In the genomic region with DNA sequence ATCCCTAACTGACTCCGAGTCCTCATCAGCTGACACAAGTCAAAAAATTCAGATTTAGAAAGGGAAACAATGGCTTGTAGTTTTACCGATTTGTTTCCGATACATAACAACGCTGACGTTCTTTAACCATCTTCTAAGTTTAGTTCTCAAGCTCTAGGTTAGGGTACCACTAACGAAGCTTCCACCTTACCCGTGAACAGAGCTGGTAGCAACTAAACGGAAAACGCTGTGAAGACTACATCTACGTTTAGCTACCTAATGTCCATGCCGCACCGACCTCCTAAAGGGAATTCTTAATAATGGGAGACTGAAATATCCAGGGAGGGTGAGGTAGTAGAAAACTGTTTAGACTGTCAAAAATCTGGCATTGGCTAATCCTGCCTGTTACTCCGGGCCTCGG, we compare ENCODE assay signal across 8 cellular contexts. TPM values are rescaled to one million over a fixed set of nuclear protein-coding genes. Genes with fewer than 3 reads are reported as not detected.
DNase-seq lines count a peak whose midpoint lies in the region; ATAC-seq and TF ChIP-seq lines count a peak whose summit lies in the region.

No MANE protein-coding gene starts in this region.

- intact Hi-C loops in MCF 10A (cut with micrococcal nuclease): no loop called here

- no peaks in the 10 kb centered on the region for H3K27me3 ChIP-seq in mononuclear cell (ENCODE audit: insufficient read depth, low read length)

- H3K36me3 Mint-ChIP-seq in stimulated activated naive CD8-positive, alpha-beta T cell treated with anti-CD3 and anti-CD28 coated beads, Interleukin-15, Interleukin-2, amounts not matched to agents 100 ng/mL and 50 ng/mL, for 24 hours (ENCODE audit: low read depth): peaks cover 42% of the 10 kb centered on the region
- peaks cover 49% of the 10 kb centered on the region for H3K36me3 Mint-ChIP-seq in MCF 10A (ENCODE audit: insufficient read depth, unreplicated experiment)

- H3K27ac Mint-ChIP-seq in stimulated activated naive CD8-positive, alpha-beta T cell treated with anti-CD3 and anti-CD28 coated beads, Interleukin-15, Interleukin-2, amounts not matched to agents 100 ng/mL and 50 ng/mL, for 24 hours: peak overlapping the region; percentile 100
- H3K27ac Mint-ChIP-seq in MCF 10A (ENCODE audit: low read depth, unreplicated experiment): peak overlapping the region; percentile 93

- TSS peak; percentile 47 for BruUV-seq in MCF 10A (replicated peaks; lab: Mats Ljungman, UMichigan)

- no peaks in the 10 kb centered on the region for H3K9me3 ChIP-seq in mononuclear cell (ENCODE audit: low read depth, low read length)

- no peak for ATAC-seq in stimulated activated naive CD8-positive, alpha-beta T cell treated with anti-CD3 and anti-CD28 coated beads, Interleukin-15, Interleukin-2, amounts not matched to agents 100 U/mL and 50 U/mL, for 24 hours
- ATAC-seq in HG03139 (IDR thresholded peaks at IDR 0.05; ENCODE audit: unreplicated experiment) (no peak), HG03135 (IDR thresholded peaks at IDR 0.05; ENCODE audit: unreplicated experiment) (no peak)

- H3K4me3 Mint-ChIP-seq in stimulated activated naive CD8-positive, alpha-beta T cell treated with anti-CD3 and anti-CD28 coated beads, Interleukin-15, Interleukin-2, amounts not matched to agents 100 ng/mL and 50 ng/mL, for 24 hours: peak overlapping the region; percentile 89
- H3K4me3 Mint-ChIP-seq in MCF 10A (ENCODE audit: unreplicated experiment): peak overlapping the region; percentile 86

- POLR2A ChIA-PET in MCF 10A (lab: Yijun Ruan, JAX): interaction anchor here (0.6 to 5.4 kb wide), 11 partner anchors 8 to 298 kb away, joined by 3 to 61 read pairs (median 3); a partner anchor contains a TSS

- H3K9me3 Mint-ChIP-seq in stimulated activated naive CD8-positive, alpha-beta T cell treated with anti-CD3 and anti-CD28 coated beads, Interleukin-15, Interleukin-2, amounts not matched to agents 100 ng/mL and 50 ng/mL, for 24 hours: no peaks in the 10 kb centered on the region
- H3K9me3 Mint-ChIP-seq in MCF 10A (ENCODE audit: unreplicated experiment): no peaks in the 10 kb centered on the region

- no peaks in the 10 kb centered on the region for H3K27me3 Mint-ChIP-seq in stimulated activated naive CD8-positive, alpha-beta T cell treated with anti-CD3 and anti-CD28 coated beads, Interleukin-15, Interleukin-2, amounts not matched to agents 100 ng/mL and 50 ng/mL, for 24 hours
- no peaks in the 10 kb centered on the region for H3K27me3 Mint-ChIP-seq in MCF 10A (ENCODE audit: insufficient read depth, unreplicated experiment)

- DNase-seq in stimulated activated naive CD8-positive, alpha-beta T cell treated with anti-CD3 and anti-CD28 coated beads, Interleukin-15, Interleukin-2, amounts not matched to agents 100 U/mL and 50 U/mL, for 24 hours: no peak
- DNase-seq in MCF 10A (ENCODE audit: unreplicated experiment): no peak
- DNase-seq in epidermal melanocyte (ENCODE audit: insufficient read length, low spot score): no peak
- DNase-seq in stimulated activated CD4-positive, alpha-beta T cell treated with anti-CD3 and anti-CD28 coated beads, Interleukin-4, amount 100 ng/mL, for 24 hours: no peak

- H3K4me3 ChIP-seq in mononuclear cell (ENCODE audit: low read length): peak overlapping the region; percentile 95

- CTCF ChIA-PET in MCF 10A (lab: Yijun Ruan, JAX): interaction anchor here (0.7 to 1.4 kb wide), 4 partner anchors 12 to 249 kb away, joined by 3 to 7 read pairs (median 4); a partner anchor contains a TSS

- TF ChIP-seq CTCF in MCF 10A (IDR thresholded peaks at IDR 0.05; ENCODE audit: unreplicated experiment): no peak

- H3K4me1 ChIP-seq in mononuclear cell (ENCODE audit: insufficient read depth, low read length): peaks cover 35% of the 10 kb centered on the region

- H3K4me1 Mint-ChIP-seq in stimulated activated naive CD8-positive, alpha-beta T cell treated with anti-CD3 and anti-CD28 coated beads, Interleukin-15, Interleukin-2, amounts not matched to agents 100 ng/mL and 50 ng/mL, for 24 hours (ENCODE audit: low read depth): peaks cover 54% of the 10 kb centered on the region
- peaks cover 9% of the 10 kb centered on the region for H3K4me1 Mint-ChIP-seq in MCF 10A (ENCODE audit: insufficient read depth, unreplicated experiment)

RNA-seq across cellular contexts. Expression of a gene that starts 1.0 kb away (rescaled TPM):
- total RNA-seq in MCF 10A (2022): 79.4 and 83.7 TPM in 2 replicates
- total RNA-seq in mononuclear cell: 227 TPM

RNA-seq across cellular contexts. Expression of a gene that starts 12.0 kb away (rescaled TPM):
- total RNA-seq in MCF 10A (2022) (27.2 and 28.2 TPM in 2 replicates), mononuclear cell (7.5 TPM)

RNA-seq across cellular contexts. Expression of a gene that starts 44.4 kb away (rescaled TPM):
- 32.6 and 35.7 TPM in 2 replicates for total RNA-seq in MCF 10A (2022)
- 75.6 TPM for total RNA-seq in mononuclear cell

RNA-seq across cellular contexts. Expression of a gene that starts 59.1 kb away (rescaled TPM):
- total RNA-seq in MCF 10A (2022): 41.2 and 56.2 TPM in 2 replicates
- 55.8 TPM for total RNA-seq in mononuclear cell
